Comparison of ENCODE assay signal across 39 cellular contexts in genomic region chr13:36865265-36865664, GRCh38. TPM values are rescaled to one million over a fixed set of nuclear protein-coding genes. Genes with fewer than 3 reads are reported as not detected.
"Had no signal": no experiment of that assay in that cellular context is flagged by ENCODE, and none has a peak within 500 bp of the region (broad histone marks: within the 10 kb centered on the region; RNA-seq: fewer than 3 reads in every experiment).

No MANE protein-coding gene starts in this region.

- H3K27me3 Mint-ChIP-seq: brain had no signal

- H3K27me3 ChIP-seq: adrenal gland, ascending aorta, body of pancreas, brain microvascular endothelial cell, breast epithelium, cardiac muscle cell had no signal

- H3K36me3 ChIP-seq: adrenal gland, brain microvascular endothelial cell, breast epithelium had no signal

- H3K27ac ChIP-seq: adrenal gland, ascending aorta, body of pancreas, brain microvascular endothelial cell, breast epithelium, cardiac muscle cell had no signal

- H3K9me3 ChIP-seq: adrenal gland, ascending aorta, body of pancreas, breast epithelium had no signal

- ATAC-seq: activated naive CD4-positive, alpha-beta T cell treated with anti-CD3 and anti-CD28 coated beads, Interleukin-2, amount 50 U/mL, for 72 hours; activated naive CD8-positive, alpha-beta T cell treated with anti-CD3 and anti-CD28 coated beads, Interleukin-2, amount 50 U/mL, for 24 hours; activated T-cell treated with anti-CD3 and anti-CD28 coated beads, Interleukin-2, amount 50 U/mL, for 4 hours; activated T-cell treated with anti-CD3 and anti-CD28 coated beads, Interleukin-2, amount 50 U/mL, for 72 hours; activated T-helper 17 cell treated with anti-CD3 and anti-CD28 coated beads, Interleukin-2, amount 50 U/mL, for 72 hours; body of pancreas had no signal

- FAIRE-seq: astrocyte, bronchial epithelial cell, colon had no signal

- H3K9me3 Mint-ChIP-seq: activated naive CD4-positive, alpha-beta T cell treated with anti-CD3 and anti-CD28 coated beads for 36 hours; activated naive CD4-positive, alpha-beta T cell treated with anti-CD3 and anti-CD28 coated beads, Interleukin-2, amount 10 ng/mL, durations not matched to agents 7 days and 5 days; activated naive CD4-positive, alpha-beta T cell treated with anti-CD3 and anti-CD28 coated beads, Interleukin-2, amount 50 U/mL, for 24 hours; activated naive CD4-positive, alpha-beta T cell treated with anti-CD3 and anti-CD28 coated beads, Interleukin-2, amount 50 U/mL, for 72 hours; activated naive CD8-positive, alpha-beta T cell treated with anti-CD3 and anti-CD28 coated beads for 36 hours; activated naive CD8-positive, alpha-beta T cell treated with anti-CD3 and anti-CD28 coated beads, Interleukin-2, amount 10 ng/mL, durations not matched to agents 7 days and 5 days; activated naive CD8-positive, alpha-beta T cell treated with anti-CD3 and anti-CD28 coated beads, Interleukin-2, amount 50 U/mL, for 24 hours; activated T-cell treated with anti-CD3 and anti-CD28 coated beads, Interleukin-2, amount 50 U/mL, for 4 hours; activated T-cell treated with anti-CD3 and anti-CD28 coated beads, Interleukin-2, amount 50 U/mL, for 72 hours; activated T-helper 1 cell treated with anti-CD3 and anti-CD28 coated beads, Interleukin-12 subunit alpha, Interleukin-12 subunit beta, Interleukin-2, Interleukin-4 antibody, amounts not matched to agents 30 ng/mL and 10 ng/mL and 1 ng/mL, durations not matched to agents 14 hours and 24 hours and 36 hours; activated T-helper 17 cell treated with anti-CD3 and anti-CD28 coated beads, Interleukin-2, amount 50 U/mL, for 72 hours; activated T-helper 2 cell treated with anti-CD3 and anti-CD28 coated beads, Interferon-gamma antibody, Interleukin-2, Interleukin-4, amounts not matched to agents 10 μg/mL and 5 μg/mL and 100 μg/mL, durations not matched to agents 14 hours and 24 hours and 36 hours; brain; central memory CD8-positive, alpha-beta T cell had no signal

- H3K4me3 ChIP-seq: adrenal gland, ascending aorta, body of pancreas, breast epithelium, cardiac muscle cell had no signal

- H3K4me3 Mint-ChIP-seq: activated naive CD4-positive, alpha-beta T cell treated with anti-CD3 and anti-CD28 coated beads for 36 hours; activated naive CD4-positive, alpha-beta T cell treated with anti-CD3 and anti-CD28 coated beads, Interleukin-2, amount 10 ng/mL, durations not matched to agents 7 days and 5 days; activated naive CD4-positive, alpha-beta T cell treated with anti-CD3 and anti-CD28 coated beads, Interleukin-2, amount 50 U/mL, for 24 hours; activated naive CD8-positive, alpha-beta T cell; activated naive CD8-positive, alpha-beta T cell treated with anti-CD3 and anti-CD28 coated beads for 36 hours; activated naive CD8-positive, alpha-beta T cell treated with anti-CD3 and anti-CD28 coated beads, Interleukin-2, amount 10 ng/mL, durations not matched to agents 7 days and 5 days; activated naive CD8-positive, alpha-beta T cell treated with anti-CD3 and anti-CD28 coated beads, Interleukin-2, amount 50 U/mL, for 24 hours; activated T-cell treated with anti-CD3 and anti-CD28 coated beads, Interleukin-2, amount 50 U/mL, for 4 hours; activated T-cell treated with anti-CD3 and anti-CD28 coated beads, Interleukin-2, amount 50 U/mL, for 72 hours; activated T-helper 1 cell treated with anti-CD3 and anti-CD28 coated beads, Interleukin-12 subunit alpha, Interleukin-12 subunit beta, Interleukin-2, Interleukin-4 antibody, amounts not matched to agents 30 ng/mL and 10 ng/mL and 1 ng/mL, durations not matched to agents 14 hours and 24 hours and 36 hours; activated T-helper 17 cell treated with anti-CD3 and anti-CD28 coated beads, Interleukin-2, amount 50 U/mL, for 72 hours; brain; central memory CD8-positive, alpha-beta T cell had no signal

- H3K4me1 ChIP-seq: adrenal gland, ascending aorta, body of pancreas, breast epithelium had no signal

- DNase-seq: activated effector memory CD4-positive, alpha-beta T cell treated with anti-CD3 and anti-CD28 coated beads, Interleukin-2, amount 50 U/mL, for 16 hours; activated effector memory CD4-positive, alpha-beta T cell treated with Interleukin-2 at 50 U/mL for 16 hours; activated gamma-delta T cell; activated gamma-delta T cell treated with Interleukin-2 at 50 U/mL for 16 hours; activated naive CD4-positive, alpha-beta T cell; activated naive CD4-positive, alpha-beta T cell treated with anti-CD3 and anti-CD28 coated beads for 36 hours; activated naive CD4-positive, alpha-beta T cell treated with anti-CD3 and anti-CD28 coated beads, Interleukin-2, amount 10 ng/mL, durations not matched to agents 7 days and 5 days; activated naive CD4-positive, alpha-beta T cell treated with anti-CD3 and anti-CD28 coated beads, Interleukin-2, amount 50 U/mL, for 16 hours; activated naive CD4-positive, alpha-beta T cell treated with Interleukin-2 at 50 U/mL for 16 hours; activated naive CD8-positive, alpha-beta T cell treated with anti-CD3 and anti-CD28 coated beads for 36 hours; activated naive CD8-positive, alpha-beta T cell treated with anti-CD3 and anti-CD28 coated beads, Interleukin-2, amount 10 ng/mL, durations not matched to agents 7 days and 5 days; activated naive CD8-positive, alpha-beta T cell treated with anti-CD3 and anti-CD28 coated beads, Interleukin-2, amount 50 U/mL, for 24 hours; activated T-cell treated with anti-CD3 and anti-CD28 coated beads, Interleukin-2, amount 50 U/mL, for 4 hours; activated T-cell treated with anti-CD3 and anti-CD28 coated beads, Interleukin-2, amount 50 U/mL, for 48 hours; activated T-cell treated with anti-CD3 and anti-CD28 coated beads, Interleukin-2, amount 50 U/mL, for 72 hours; adrenal gland; amniotic stem cell; amygdala; anterior cingulate cortex; aorta; body of pancreas; brain microvascular endothelial cell; caudate nucleus; central memory CD4-positive, alpha-beta T cell; cerebellar nuclear complex had no signal

- H3K36me3 Mint-ChIP-seq: activated naive CD4-positive, alpha-beta T cell treated with anti-CD3 and anti-CD28 coated beads, Interleukin-2, amount 10 ng/mL, durations not matched to agents 7 days and 5 days; activated naive CD4-positive, alpha-beta T cell treated with anti-CD3 and anti-CD28 coated beads, Interleukin-2, amount 50 U/mL, for 24 hours; activated naive CD4-positive, alpha-beta T cell treated with anti-CD3 and anti-CD28 coated beads, Interleukin-2, amount 50 U/mL, for 72 hours; activated naive CD8-positive, alpha-beta T cell; activated naive CD8-positive, alpha-beta T cell treated with anti-CD3 and anti-CD28 coated beads for 36 hours; activated naive CD8-positive, alpha-beta T cell treated with anti-CD3 and anti-CD28 coated beads, Interleukin-2, amount 10 ng/mL, durations not matched to agents 7 days and 5 days had no signal

- H3K27ac Mint-ChIP-seq: activated naive CD4-positive, alpha-beta T cell treated with anti-CD3 and anti-CD28 coated beads for 36 hours; activated naive CD4-positive, alpha-beta T cell treated with anti-CD3 and anti-CD28 coated beads, Interleukin-2, amount 10 ng/mL, durations not matched to agents 7 days and 5 days; activated naive CD4-positive, alpha-beta T cell treated with anti-CD3 and anti-CD28 coated beads, Interleukin-2, amount 50 U/mL, for 24 hours; activated naive CD4-positive, alpha-beta T cell treated with anti-CD3 and anti-CD28 coated beads, Interleukin-2, amount 50 U/mL, for 72 hours; activated naive CD8-positive, alpha-beta T cell; activated naive CD8-positive, alpha-beta T cell treated with anti-CD3 and anti-CD28 coated beads for 36 hours; activated naive CD8-positive, alpha-beta T cell treated with anti-CD3 and anti-CD28 coated beads, Interleukin-2, amount 10 ng/mL, durations not matched to agents 7 days and 5 days; activated naive CD8-positive, alpha-beta T cell treated with anti-CD3 and anti-CD28 coated beads, Interleukin-2, amount 50 U/mL, for 24 hours; activated T-cell treated with anti-CD3 and anti-CD28 coated beads, Interleukin-2, amount 50 U/mL, for 72 hours; activated T-helper 1 cell treated with anti-CD3 and anti-CD28 coated beads, Interleukin-12 subunit alpha, Interleukin-12 subunit beta, Interleukin-2, Interleukin-4 antibody, amounts not matched to agents 30 ng/mL and 10 ng/mL and 1 ng/mL, durations not matched to agents 14 hours and 24 hours and 36 hours; activated T-helper 17 cell treated with anti-CD3 and anti-CD28 coated beads, Interleukin-2, amount 50 U/mL, for 72 hours; activated T-helper 2 cell treated with anti-CD3 and anti-CD28 coated beads, Interferon-gamma antibody, Interleukin-2, Interleukin-4, amounts not matched to agents 10 μg/mL and 5 μg/mL and 100 μg/mL, durations not matched to agents 14 hours and 24 hours and 36 hours; brain had no signal

- H3K4me1 Mint-ChIP-seq: activated naive CD4-positive, alpha-beta T cell treated with anti-CD3 and anti-CD28 coated beads, Interleukin-2, amount 50 U/mL, for 24 hours; activated naive CD8-positive, alpha-beta T cell treated with anti-CD3 and anti-CD28 coated beads for 36 hours; activated naive CD8-positive, alpha-beta T cell treated with anti-CD3 and anti-CD28 coated beads, Interleukin-2, amount 50 U/mL, for 24 hours; activated T-helper 17 cell treated with anti-CD3 and anti-CD28 coated beads, Interleukin-2, amount 50 U/mL, for 72 hours; brain had no signal

RNA-seq across cellular contexts. Expression of gene SMAD9, which starts 54.8 kb away (rescaled TPM):
- total RNA-seq: activated naive CD8-positive, alpha-beta T cell treated with anti-CD3 and anti-CD28 coated beads, Interleukin-2, amount 10 ng/mL, durations not matched to agents 7 days and 5 days; activated T-cell treated with anti-CD3 and anti-CD28 coated beads, Interleukin-2, amount 50 U/mL, for 4 hours; activated T-cell treated with anti-CD3 and anti-CD28 coated beads, Interleukin-2, amount 50 U/mL, for 72 hours; activated T-helper 2 cell treated with anti-CD3 and anti-CD28 coated beads, Interferon-gamma antibody, Interleukin-2, Interleukin-4, amounts not matched to agents 10 μg/mL and 5 μg/mL and 100 μg/mL, durations not matched to agents 14 hours and 24 hours and 36 hours had no signal
